9 cellular contexts compared by ENCODE assay signal in the genomic region with DNA sequence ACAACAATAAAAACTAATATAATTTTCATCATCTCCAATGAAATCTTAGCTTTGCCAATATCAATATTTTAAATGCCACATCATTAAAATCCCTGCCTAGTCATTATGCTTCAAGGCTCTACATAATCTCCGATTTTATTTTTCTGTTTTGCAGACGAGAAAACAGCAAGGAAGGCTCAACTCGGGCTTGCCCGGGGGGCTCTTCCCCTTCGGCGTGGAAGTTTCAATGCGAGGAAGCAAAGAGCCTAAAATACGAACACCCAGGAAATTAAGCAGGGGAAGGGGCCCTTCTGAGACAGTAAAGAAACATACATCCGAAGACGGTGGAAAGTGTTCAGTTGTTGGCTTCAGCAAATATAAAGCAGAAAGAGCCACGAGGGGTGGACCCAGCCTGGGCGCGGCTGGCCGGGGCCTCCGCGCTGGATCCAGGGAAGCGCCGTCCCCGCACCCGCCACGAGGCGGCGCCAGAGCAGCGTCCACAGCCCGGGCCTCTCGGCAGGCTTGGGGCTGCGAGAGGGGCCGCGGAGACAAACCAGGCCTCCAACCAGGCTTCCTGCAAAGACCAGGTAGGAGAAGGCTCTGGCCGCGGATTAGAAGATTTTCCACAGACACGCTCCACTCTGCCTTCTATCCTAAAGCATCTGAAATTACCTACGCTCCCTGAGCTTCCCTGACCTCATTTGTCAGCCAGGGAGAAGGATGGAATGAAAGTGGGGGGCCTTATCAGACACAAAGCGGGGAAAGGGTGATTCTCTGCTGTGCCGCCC.
A peak's percentile ranks its signal among the peaks of the same experiment; 100 is the strongest.
DNase-seq lines count a peak whose midpoint lies in the region; ATAC-seq, FAIRE-seq and TF ChIP-seq lines count a peak whose summit lies in the region.
"Had no signal": no experiment of that assay in that cellular context is flagged by ENCODE, and none has a peak within 500 bp of the region (broad histone marks: within the 10 kb centered on the region; RNA-seq: fewer than 3 reads in every experiment).

No MANE protein-coding gene starts in this region.

- H3K9me3 ChIP-seq in OCI-LY7 (ENCODE audit: low read length): no peaks in the 10 kb centered on the region
- H3K9me3 ChIP-seq in pancreas: no peaks in the 10 kb centered on the region
- no peaks in the 10 kb centered on the region for H3K9me3 ChIP-seq in aorta (ENCODE audit: control insufficient read depth, low read length)

- intact Hi-C loops in OCI-LY7 (cut with micrococcal nuclease; ENCODE audit: unreplicated experiment) (loop anchor here (2.0 to 10.0 kb wide), 3 partner anchors 507 to 745 kb away; no protein-coding TSS in a partner anchor), pancreas (cut with DNase I) (loop anchor here in 2 of 3 donors (10.0 kb wide), 2 partner anchors 255 to 745 kb away; no protein-coding TSS in a partner anchor), aorta (cut with DNase I) (loop anchor here in 1 of 2 donors (2.0 kb wide), 1 partner anchor 743 kb away; no protein-coding TSS in a partner anchor)

- DNase-seq in GDM1 (lab: John Stamatoyannopoulos, UW): peak; percentile 22
- DNase-seq in OCI-LY7 (ENCODE audit: low spot score): peak; percentile 33
- peak; percentile 15 for DNase-seq in activated gamma-delta T cell (lab: John Stamatoyannopoulos, UW)
- peak; percentile 41 for DNase-seq in globus pallidus (ENCODE audit: low spot score)
- DNase-seq in pancreas: peak in 4 of 6 donors; percentile 39 to 95 (median 70)
- DNase-seq in aorta: peak; percentile 72 to 88
- DNase-seq in T1000 (lab: John Stamatoyannopoulos, UW): no peak

- ATAC-seq in HG03135 (IDR thresholded peaks at IDR 0.05; ENCODE audit: unreplicated experiment) (peak; percentile 62), pancreas (peak; percentile 95 to 100 (median 98)), aorta (ENCODE audit: low FRiP score) (peak; percentile 89)

- no peak overlapping the region for H3K4me3 ChIP-seq in OCI-LY7 (ENCODE audit: low read depth, low read length, poor library complexity, severe bottlenecking)
- no peak overlapping the region for H3K4me3 ChIP-seq in pancreas
- no peak overlapping the region for H3K4me3 ChIP-seq in aorta (ENCODE audit: low read length in 2 of 2)

- H3K79me2 ChIP-seq in OCI-LY7 (ENCODE audit: insufficient read depth, low read depth, low read length): no peaks in the 10 kb centered on the region

- H3K4me2 ChIP-seq in OCI-LY7 (ENCODE audit: low read length): no peak overlapping the region

- H3K36me3 ChIP-seq in OCI-LY7 (ENCODE audit: insufficient read depth, low read length): no peaks in the 10 kb centered on the region
- no peaks in the 10 kb centered on the region for H3K36me3 ChIP-seq in pancreas
- no peaks in the 10 kb centered on the region for H3K36me3 ChIP-seq in aorta (ENCODE audit: control insufficient read depth in 1 of 2, insufficient read depth in 2 of 2, low read length in 1 of 2)

- H3K27me3 ChIP-seq in pancreas (no peaks in the 10 kb centered on the region), aorta (ENCODE audit: control insufficient read depth in 1 of 2, insufficient read depth in 2 of 2, low read length in 1 of 2) (no peaks in the 10 kb centered on the region)

- WGBS in pancreas, 2 donors: 15 to 17% methylated on average over 35 of the region's 35 CpGs
- 15 to 16% methylated on average over 35 of the region's 35 CpGs for WGBS in aorta, 2 donors

- peak; percentile 88 for TF ChIP-seq CTCF in OCI-LY7 (conservative IDR thresholded peaks at IDR 0.05; ENCODE audit: low read length)
- TF ChIP-seq CTCF in pancreas (IDR thresholded peaks at IDR 0.05): peak; percentile 87 to 96 (median 92)

- H3K27ac ChIP-seq in OCI-LY7 (ENCODE audit: low read depth, low read length, poor library complexity, severe bottlenecking): no peak overlapping the region
- H3K27ac ChIP-seq in pancreas: no peak overlapping the region
- no peak overlapping the region for H3K27ac ChIP-seq in aorta (ENCODE audit: low read depth in 1 of 2, low read length in 2 of 2)

- no peak overlapping the region for H2AFZ ChIP-seq in OCI-LY7 (ENCODE audit: low read length)

- POLR2A ChIA-PET in OCI-LY7 (lab: Charles Lee): no interaction called here

- BruUV-seq in OCI-LY7 (replicated peaks; lab: Mats Ljungman, UMichigan): no TSS peak

- H4K20me1 ChIP-seq in OCI-LY7 (ENCODE audit: insufficient read depth, low read length): no peaks in the 10 kb centered on the region

- no peaks in the 10 kb centered on the region for H3K9me2 ChIP-seq in OCI-LY7 (ENCODE audit: insufficient read depth, low read length)

- FAIRE-seq in pancreas (lab: Jason Lieb, UNC): no peak
- FAIRE-seq: colon had no signal

- H3K4me1 ChIP-seq in OCI-LY7 (ENCODE audit: insufficient read depth, low read length, poor library complexity, severe bottlenecking): no peaks in the 10 kb centered on the region
- H3K4me1 ChIP-seq in pancreas: no peaks in the 10 kb centered on the region
- H3K4me1 ChIP-seq in aorta (ENCODE audit: control insufficient read depth in 1 of 2, insufficient read depth in 2 of 2, low read length in 2 of 2): no peaks in the 10 kb centered on the region

- CTCF ChIA-PET in OCI-LY7 (lab: Charles Lee; ENCODE audit: unreplicated experiment): no interaction called here
